16 cellular contexts compared by ENCODE assay signal in the genomic region with DNA sequence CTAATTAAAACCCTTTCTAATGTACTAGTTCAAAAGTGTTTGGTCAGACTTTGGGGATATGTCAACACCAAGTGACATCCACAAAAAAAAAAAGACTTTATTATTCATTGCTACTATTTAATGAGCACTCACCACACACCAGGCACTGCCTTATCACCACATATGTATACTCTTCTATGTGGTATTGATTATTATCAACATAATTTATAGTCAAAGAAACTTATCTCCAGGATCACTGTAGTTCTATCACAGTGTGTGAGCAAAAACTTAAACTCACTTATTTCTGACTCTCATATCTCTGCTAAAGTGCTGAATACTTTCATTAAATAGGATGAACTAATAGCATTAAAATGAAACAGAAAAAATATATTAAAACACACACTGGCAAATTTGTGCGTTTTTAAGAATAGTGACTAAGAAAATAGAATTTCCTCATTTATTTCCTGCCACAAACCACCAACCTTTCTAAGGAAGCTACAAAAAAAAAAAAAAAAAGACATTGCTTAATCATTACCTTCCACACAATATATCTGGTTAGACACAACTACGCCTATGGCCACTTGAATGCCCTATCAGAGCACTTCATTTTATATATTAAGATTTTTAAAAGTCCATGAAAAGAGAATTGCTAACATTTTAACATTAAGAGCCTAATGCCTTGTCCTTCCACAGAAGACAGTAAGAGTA.
DNase-seq lines count a peak whose midpoint lies in the region; ATAC-seq, FAIRE-seq and TF ChIP-seq lines count a peak whose summit lies in the region.
"Had no signal": no experiment of that assay in that cellular context is flagged by ENCODE, and none has a peak within 500 bp of the region (broad histone marks: within the 10 kb centered on the region; RNA-seq: fewer than 3 reads in every experiment).

No MANE protein-coding gene starts in this region.

- H3K4me1 Mint-ChIP-seq in T-helper 2 cell treated with Interferon-gamma antibody and Interleukin-4, amounts not matched to agents 5 μg/mL and 100 μg/mL, for 36 hours (ENCODE audit: low read depth) = peaks cover 17% of the 10 kb centered on the region

- peak; percentile 38 for ATAC-seq in GM18502 (IDR thresholded peaks at IDR 0.05; ENCODE audit: poor library complexity, unreplicated experiment)
- peak; percentile 54 for ATAC-seq in GM21447 (IDR thresholded peaks at IDR 0.05; ENCODE audit: unreplicated experiment)
- peak; percentile 42 for ATAC-seq in HG03565 (IDR thresholded peaks at IDR 0.05; ENCODE audit: unreplicated experiment)
- no peak for ATAC-seq in HG02798 (IDR thresholded peaks at IDR 0.05; ENCODE audit: poor library complexity, unreplicated experiment)
- ATAC-seq: activated CD4-positive, CD25-positive, alpha-beta regulatory T cell treated with anti-CD3 and anti-CD28 coated beads, Interleukin-2, amount 50 U/mL, for 24 hours; activated naive CD8-positive, alpha-beta T cell treated with anti-CD3 and anti-CD28 coated beads, Interleukin-2, amount 50 U/mL, for 24 hours had no signal

- H3K4me3 Mint-ChIP-seq in T-helper 2 cell treated with Interferon-gamma antibody and Interleukin-4, amounts not matched to agents 5 μg/mL and 100 μg/mL, for 36 hours = peak overlapping the region; percentile 8
- H3K4me3 Mint-ChIP-seq: activated naive CD8-positive, alpha-beta T cell treated with anti-CD3 and anti-CD28 coated beads, Interleukin-2, amount 50 U/mL, for 24 hours; HFFc6 had no signal

- no peak for DNase-seq in T-helper 2 cell treated with Interferon-gamma antibody and Interleukin-4, amounts not matched to agents 5 μg/mL and 100 μg/mL, for 36 hours (ENCODE audit: low spot score)
- DNase-seq in NCI-H345 treated with DMSO at 0.1 percent for 48 hours (lab: John Stamatoyannopoulos, UW; ENCODE audit: unreplicated experiment) (no peak), HPDE6-E6E7 (ENCODE audit: extremely low spot score) (no peak), H54 (ENCODE audit: insufficient read length, low spot score) (no peak)
- DNase-seq: activated naive CD8-positive, alpha-beta T cell treated with anti-CD3 and anti-CD28 coated beads, Interleukin-2, amount 50 U/mL, for 24 hours; HFFc6; mesenchymal stem cell; NCI-H1417 treated with DMSO at 0.1 percent for 48 hours; NCI-H748 treated with DMSO at 0.1 percent for 48 hours; stimulated activated CD4-positive, alpha-beta T cell treated with anti-CD3 and anti-CD28 coated beads, Interleukin-1b, Interleukin-23, amount 100 ng/mL, for 48 hours; uterus had no signal

- H3K27me3 Mint-ChIP-seq in T-helper 2 cell treated with Interferon-gamma antibody and Interleukin-4, amounts not matched to agents 5 μg/mL and 100 μg/mL, for 36 hours (ENCODE audit: low read depth) = peaks cover 9% of the 10 kb centered on the region
- H3K27me3 Mint-ChIP-seq: activated naive CD8-positive, alpha-beta T cell treated with anti-CD3 and anti-CD28 coated beads, Interleukin-2, amount 50 U/mL, for 24 hours had no signal

- TF ChIP-seq POLR2A in H54 (IDR thresholded peaks at IDR 0.05; ENCODE audit: low read depth, low read length) = no peak

- no peaks in the 10 kb centered on the region for H3K36me3 Mint-ChIP-seq in T-helper 2 cell treated with Interferon-gamma antibody and Interleukin-4, amounts not matched to agents 5 μg/mL and 100 μg/mL, for 36 hours (ENCODE audit: low read depth)

- no peak for FAIRE-seq in H54 (lab: Jason Lieb, UNC)

- no peaks in the 10 kb centered on the region for H3K9me3 Mint-ChIP-seq in T-helper 2 cell treated with Interferon-gamma antibody and Interleukin-4, amounts not matched to agents 5 μg/mL and 100 μg/mL, for 36 hours
- H3K9me3 Mint-ChIP-seq: activated naive CD8-positive, alpha-beta T cell treated with anti-CD3 and anti-CD28 coated beads, Interleukin-2, amount 50 U/mL, for 24 hours had no signal

- no peak overlapping the region for H3K27ac Mint-ChIP-seq in T-helper 2 cell treated with Interferon-gamma antibody and Interleukin-4, amounts not matched to agents 5 μg/mL and 100 μg/mL, for 36 hours
- H3K27ac Mint-ChIP-seq: activated naive CD8-positive, alpha-beta T cell treated with anti-CD3 and anti-CD28 coated beads, Interleukin-2, amount 50 U/mL, for 24 hours; HFFc6 had no signal
